Comparison of ENCODE assay signal across 1 cellular context in the genomic region with DNA sequence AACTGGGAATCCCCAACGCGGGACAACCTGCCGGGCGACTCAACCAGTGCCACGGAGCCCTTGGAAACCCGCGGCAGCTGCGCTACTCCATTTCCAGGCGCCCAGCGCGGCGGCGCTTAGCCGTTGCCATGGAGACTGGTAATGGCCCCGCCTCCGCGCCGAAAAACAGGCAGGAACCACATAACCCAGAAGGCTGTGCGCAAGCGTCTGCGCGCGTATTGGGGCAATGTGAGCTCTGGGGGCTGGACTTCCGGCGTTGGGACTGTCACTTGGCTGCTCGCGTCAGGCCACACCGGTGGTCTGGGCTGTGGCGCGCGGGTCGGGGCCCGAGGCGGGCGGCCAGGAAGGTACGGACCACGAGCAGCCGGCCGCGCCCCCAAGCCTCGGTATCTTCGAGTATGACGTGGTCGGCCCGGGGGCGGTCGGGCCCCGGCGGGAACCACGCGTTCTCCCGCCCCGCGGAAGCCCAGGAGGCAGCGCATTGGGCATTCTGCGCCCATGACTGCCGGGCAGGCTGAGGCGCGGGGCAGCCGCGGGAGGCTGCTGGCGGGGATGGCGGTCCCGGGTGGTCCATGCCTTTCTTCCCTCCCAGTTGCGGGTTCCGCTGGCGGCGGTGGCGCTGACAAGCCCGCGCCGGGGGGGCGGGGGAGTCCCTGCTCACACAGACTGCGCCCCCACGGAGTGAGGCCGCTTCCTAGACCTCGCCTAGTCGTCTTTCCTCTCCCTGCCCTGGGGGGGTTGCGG.
TF ChIP-seq lines count a peak whose summit lies in the region.

A gene (plus strand): TSS at position 265 of the 744 bp plus-strand sequence. CDS start 2,080 bp downstream, outside the sequence.

TF ChIP-seq in HepG2, 621 proteins besides CTCF, POLR2A, EP300 and RAD21 (continued from another document and continues in another):
- TF ChIP-seq, protein P1, sequence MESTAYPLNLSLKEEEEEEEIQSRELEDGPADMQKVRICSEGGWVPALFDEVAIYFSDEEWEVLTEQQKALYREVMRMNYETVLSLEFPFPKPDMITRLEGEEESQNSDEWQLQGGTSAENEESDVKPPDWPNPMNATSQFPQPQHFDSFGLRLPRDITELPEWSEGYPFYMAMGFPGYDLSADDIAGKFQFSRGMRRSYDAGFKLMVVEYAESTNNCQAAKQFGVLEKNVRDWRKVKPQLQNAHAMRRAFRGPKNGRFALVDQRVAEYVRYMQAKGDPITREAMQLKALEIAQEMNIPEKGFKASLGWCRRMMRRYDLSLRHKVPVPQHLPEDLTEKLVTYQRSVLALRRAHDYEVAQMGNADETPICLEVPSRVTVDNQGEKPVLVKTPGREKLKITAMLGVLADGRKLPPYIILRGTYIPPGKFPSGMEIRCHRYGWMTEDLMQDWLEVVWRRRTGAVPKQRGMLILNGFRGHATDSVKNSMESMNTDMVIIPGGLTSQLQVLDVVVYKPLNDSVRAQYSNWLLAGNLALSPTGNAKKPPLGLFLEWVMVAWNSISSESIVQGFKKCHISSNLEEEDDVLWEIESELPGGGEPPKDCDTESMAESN (CRISPR knock-in tag; conservative IDR thresholded peaks at IDR 0.05): no peak
- TF ChIP-seq YEATS2 (CRISPR knock-in tag; IDR thresholded peaks at IDR 0.05; ENCODE audit: borderline replicate concordance) (peak; percentile 40; the same call in 1 of the 2 replicates), KDM5A (IDR thresholded peaks at IDR 0.05; ENCODE audit: borderline replicate concordance, low read length) (peak; percentile 32; the same call in 1 of the 2 replicates), REL (CRISPR knock-in tag; conservative IDR thresholded peaks at IDR 0.05) (0 out of 2 replicates have a peak, but pooled peaks have one; percentile 71), MXD4 (CRISPR knock-in tag; IDR thresholded peaks at IDR 0.05) (peak; percentile 89; the same call in 1 of the 2 replicates), ZNF263 (CRISPR knock-in tag; IDR thresholded peaks at IDR 0.05) (no peak), NFYC (CRISPR knock-in tag; IDR thresholded peaks at IDR 0.05) (peak; percentile 94), ZNF224 (CRISPR knock-in tag; IDR thresholded peaks at IDR 0.05) (0 out of 2 replicates have a peak, but pooled peaks have one; percentile 20), ZNF614 (CRISPR knock-in tag; IDR thresholded peaks at IDR 0.05; ENCODE audit: borderline replicate concordance) (no peak), TCF7 (IDR thresholded peaks at IDR 0.05; ENCODE audit: low read depth) (no peak), NFYB (CRISPR knock-in tag; IDR thresholded peaks at IDR 0.05) (peak; percentile 95), TOE1 (CRISPR knock-in tag; IDR thresholded peaks at IDR 0.05) (no peak), ZNF160 (CRISPR knock-in tag; IDR thresholded peaks at IDR 0.05) (no peak), SP140L (CRISPR knock-in tag; IDR thresholded peaks at IDR 0.05; ENCODE audit: borderline replicate concordance) (no peak), ETV5 (CRISPR knock-in tag; IDR thresholded peaks at IDR 0.05; ENCODE audit: borderline replicate concordance) (no peak), RELA (CRISPR knock-in tag; IDR thresholded peaks at IDR 0.05) (no peak), SKI (IDR thresholded peaks at IDR 0.05; ENCODE audit: partially characterized antibody) (peak; percentile 9), RFX5 (IDR thresholded peaks at IDR 0.05; ENCODE audit: low read depth, low read length) (peak; percentile 64), MEF2D (CRISPR knock-in tag; IDR thresholded peaks at IDR 0.05) (0 out of 2 replicates have a peak, but pooled peaks have one; percentile 27)
- TF ChIP-seq, protein P2, sequence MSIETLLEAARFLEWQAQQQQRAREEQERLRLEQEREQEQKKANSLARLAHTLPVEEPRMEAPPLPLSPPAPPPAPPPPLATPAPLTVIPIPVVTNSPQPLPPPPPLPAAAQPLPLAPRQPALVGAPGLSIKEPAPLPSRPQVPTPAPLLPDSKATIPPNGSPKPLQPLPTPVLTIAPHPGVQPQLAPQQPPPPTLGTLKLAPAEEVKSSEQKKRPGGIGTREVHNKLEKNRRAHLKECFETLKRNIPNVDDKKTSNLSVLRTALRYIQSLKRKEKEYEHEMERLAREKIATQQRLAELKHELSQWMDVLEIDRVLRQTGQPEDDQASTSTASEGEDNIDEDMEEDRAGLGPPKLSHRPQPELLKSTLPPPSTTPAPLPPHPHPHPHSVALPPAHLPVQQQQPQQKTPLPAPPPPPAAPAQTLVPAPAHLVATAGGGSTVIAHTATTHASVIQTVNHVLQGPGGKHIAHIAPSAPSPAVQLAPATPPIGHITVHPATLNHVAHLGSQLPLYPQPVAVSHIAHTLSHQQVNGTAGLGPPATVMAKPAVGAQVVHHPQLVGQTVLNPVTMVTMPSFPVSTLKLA (IDR thresholded peaks at IDR 0.05): peak; percentile 48
- TF ChIP-seq, protein P3, sequence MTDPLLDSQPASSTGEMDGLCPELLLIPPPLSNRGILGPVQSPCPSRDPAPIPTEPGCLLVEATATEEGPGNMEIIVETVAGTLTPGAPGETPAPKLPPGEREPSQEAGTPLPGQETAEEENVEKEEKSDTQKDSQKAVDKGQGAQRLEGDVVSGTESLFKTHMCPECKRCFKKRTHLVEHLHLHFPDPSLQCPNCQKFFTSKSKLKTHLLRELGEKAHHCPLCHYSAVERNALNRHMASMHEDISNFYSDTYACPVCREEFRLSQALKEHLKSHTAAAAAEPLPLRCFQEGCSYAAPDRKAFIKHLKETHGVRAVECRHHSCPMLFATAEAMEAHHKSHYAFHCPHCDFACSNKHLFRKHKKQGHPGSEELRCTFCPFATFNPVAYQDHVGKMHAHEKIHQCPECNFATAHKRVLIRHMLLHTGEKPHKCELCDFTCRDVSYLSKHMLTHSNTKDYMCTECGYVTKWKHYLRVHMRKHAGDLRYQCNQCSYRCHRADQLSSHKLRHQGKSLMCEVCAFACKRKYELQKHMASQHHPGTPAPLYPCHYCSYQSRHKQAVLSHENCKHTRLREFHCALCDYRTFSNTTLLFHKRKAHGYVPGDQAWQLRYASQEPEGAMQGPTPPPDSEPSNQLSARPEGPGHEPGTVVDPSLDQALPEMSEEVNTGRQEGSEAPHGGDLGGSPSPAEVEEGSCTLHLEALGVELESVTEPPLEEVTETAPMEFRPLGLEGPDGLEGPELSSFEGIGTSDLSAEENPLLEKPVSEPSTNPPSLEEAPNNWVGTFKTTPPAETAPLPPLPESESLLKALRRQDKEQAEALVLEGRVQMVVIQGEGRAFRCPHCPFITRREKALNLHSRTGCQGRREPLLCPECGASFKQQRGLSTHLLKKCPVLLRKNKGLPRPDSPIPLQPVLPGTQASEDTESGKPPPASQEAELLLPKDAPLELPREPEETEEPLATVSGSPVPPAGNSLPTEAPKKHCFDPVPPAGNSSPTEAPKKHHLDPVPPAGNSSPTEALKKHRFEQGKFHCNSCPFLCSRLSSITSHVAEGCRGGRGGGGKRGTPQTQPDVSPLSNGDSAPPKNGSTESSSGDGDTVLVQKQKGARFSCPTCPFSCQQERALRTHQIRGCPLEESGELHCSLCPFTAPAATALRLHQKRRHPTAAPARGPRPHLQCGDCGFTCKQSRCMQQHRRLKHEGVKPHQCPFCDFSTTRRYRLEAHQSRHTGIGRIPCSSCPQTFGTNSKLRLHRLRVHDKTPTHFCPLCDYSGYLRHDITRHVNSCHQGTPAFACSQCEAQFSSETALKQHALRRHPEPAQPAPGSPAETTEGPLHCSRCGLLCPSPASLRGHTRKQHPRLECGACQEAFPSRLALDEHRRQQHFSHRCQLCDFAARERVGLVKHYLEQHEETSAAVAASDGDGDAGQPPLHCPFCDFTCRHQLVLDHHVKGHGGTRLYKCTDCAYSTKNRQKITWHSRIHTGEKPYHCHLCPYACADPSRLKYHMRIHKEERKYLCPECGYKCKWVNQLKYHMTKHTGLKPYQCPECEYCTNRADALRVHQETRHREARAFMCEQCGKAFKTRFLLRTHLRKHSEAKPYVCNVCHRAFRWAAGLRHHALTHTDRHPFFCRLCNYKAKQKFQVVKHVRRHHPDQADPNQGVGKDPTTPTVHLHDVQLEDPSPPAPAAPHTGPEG (CRISPR knock-in tag; IDR thresholded peaks at IDR 0.05): no peak
- TF ChIP-seq, protein P4, sequence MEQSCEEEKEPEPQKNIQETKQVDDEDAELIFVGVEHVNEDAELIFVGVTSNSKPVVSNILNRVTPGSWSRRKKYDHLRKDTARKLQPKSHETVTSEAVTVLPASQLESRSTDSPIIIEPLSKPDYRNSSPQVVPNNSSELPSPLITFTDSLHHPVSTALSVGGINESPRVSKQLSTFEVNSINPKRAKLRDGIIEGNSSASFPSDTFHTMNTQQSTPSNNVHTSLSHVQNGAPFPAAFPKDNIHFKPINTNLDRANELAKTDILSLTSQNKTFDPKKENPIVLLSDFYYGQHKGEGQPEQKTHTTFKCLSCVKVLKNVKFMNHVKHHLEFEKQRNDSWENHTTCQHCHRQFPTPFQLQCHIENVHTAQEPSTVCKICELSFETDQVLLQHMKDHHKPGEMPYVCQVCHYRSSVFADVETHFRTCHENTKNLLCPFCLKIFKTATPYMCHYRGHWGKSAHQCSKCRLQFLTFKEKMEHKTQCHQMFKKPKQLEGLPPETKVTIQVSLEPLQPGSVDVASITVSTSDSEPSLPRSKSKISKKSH (CRISPR knock-in tag; IDR thresholded peaks at IDR 0.05; ENCODE audit: borderline replicate concordance): no peak
- TF ChIP-seq, protein P5, sequence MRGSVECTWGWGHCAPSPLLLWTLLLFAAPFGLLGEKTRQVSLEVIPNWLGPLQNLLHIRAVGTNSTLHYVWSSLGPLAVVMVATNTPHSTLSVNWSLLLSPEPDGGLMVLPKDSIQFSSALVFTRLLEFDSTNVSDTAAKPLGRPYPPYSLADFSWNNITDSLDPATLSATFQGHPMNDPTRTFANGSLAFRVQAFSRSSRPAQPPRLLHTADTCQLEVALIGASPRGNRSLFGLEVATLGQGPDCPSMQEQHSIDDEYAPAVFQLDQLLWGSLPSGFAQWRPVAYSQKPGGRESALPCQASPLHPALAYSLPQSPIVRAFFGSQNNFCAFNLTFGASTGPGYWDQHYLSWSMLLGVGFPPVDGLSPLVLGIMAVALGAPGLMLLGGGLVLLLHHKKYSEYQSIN (CRISPR knock-in tag; IDR thresholded peaks at IDR 0.05; ENCODE audit: borderline replicate concordance): no peak
- TF ChIP-seq, protein P6, sequence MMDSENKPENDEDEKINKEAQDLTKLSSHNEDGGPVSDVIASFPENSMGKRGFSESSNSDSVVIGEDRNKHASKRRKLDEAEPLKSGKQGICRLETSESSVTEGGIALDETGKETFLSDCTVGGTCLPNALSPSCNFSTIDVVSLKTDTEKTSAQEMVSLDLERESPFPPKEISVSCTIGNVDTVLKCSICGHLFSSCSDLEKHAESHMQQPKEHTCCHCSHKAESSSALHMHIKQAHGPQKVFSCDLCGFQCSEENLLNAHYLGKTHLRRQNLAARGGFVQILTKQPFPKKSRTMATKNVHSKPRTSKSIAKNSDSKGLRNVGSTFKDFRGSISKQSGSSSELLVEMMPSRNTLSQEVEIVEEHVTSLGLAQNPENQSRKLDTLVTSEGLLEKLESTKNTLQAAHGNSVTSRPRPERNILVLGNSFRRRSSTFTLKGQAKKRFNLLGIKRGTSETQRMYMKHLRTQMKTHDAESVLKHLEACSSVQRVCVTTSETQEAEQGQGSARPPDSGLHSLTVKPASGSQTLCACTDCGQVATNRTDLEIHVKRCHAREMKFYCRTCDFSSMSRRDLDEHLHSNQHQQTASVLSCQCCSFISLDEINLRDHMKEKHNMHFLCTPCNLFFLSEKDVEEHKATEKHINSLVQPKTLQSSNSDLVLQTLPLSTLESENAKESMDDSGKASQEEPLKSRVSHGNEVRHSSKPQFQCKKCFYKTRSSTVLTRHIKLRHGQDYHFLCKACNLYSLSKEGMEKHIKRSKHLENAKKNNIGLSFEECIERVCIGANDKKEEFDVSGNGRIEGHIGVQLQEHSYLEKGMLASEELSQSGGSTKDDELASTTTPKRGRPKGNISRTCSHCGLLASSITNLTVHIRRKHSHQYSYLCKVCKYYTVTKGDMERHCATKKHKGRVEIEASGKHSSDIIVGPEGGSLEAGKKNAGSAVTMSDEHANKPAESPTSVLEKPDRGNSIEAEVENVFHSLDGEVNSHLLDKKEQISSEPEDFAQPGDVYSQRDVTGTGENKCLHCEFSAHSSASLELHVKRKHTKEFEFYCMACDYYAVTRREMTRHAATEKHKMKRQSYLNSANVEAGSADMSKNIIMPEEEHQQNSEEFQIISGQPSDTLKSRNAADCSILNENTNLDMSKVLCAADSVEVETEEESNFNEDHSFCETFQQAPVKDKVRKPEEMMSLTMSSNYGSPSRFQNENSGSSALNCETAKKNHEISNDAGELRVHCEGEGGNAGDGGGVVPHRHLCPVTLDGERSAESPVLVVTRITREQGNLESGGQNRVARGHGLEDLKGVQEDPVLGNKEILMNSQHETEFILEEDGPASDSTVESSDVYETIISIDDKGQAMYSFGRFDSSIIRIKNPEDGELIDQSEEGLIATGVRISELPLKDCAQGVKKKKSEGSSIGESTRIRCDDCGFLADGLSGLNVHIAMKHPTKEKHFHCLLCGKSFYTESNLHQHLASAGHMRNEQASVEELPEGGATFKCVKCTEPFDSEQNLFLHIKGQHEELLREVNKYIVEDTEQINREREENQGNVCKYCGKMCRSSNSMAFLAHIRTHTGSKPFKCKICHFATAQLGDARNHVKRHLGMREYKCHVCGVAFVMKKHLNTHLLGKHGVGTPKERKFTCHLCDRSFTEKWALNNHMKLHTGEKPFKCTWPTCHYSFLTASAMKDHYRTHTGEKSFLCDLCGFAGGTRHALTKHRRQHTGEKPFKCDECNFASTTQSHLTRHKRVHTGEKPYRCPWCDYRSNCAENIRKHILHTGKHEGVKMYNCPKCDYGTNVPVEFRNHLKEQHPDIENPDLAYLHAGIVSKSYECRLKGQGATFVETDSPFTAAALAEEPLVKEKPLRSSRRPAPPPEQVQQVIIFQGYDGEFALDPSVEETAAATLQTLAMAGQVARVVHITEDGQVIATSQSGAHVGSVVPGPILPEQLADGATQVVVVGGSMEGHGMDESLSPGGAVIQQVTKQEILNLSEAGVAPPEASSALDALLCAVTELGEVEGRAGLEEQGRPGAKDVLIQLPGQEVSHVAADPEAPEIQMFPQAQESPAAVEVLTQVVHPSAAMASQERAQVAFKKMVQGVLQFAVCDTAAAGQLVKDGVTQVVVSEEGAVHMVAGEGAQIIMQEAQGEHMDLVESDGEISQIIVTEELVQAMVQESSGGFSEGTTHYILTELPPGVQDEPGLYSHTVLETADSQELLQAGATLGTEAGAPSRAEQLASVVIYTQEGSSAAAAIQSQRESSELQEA (CRISPR knock-in tag; IDR thresholded peaks at IDR 0.05; ENCODE audit: not compliant biosample characterization): no peak
- TF ChIP-seq, protein P7, sequence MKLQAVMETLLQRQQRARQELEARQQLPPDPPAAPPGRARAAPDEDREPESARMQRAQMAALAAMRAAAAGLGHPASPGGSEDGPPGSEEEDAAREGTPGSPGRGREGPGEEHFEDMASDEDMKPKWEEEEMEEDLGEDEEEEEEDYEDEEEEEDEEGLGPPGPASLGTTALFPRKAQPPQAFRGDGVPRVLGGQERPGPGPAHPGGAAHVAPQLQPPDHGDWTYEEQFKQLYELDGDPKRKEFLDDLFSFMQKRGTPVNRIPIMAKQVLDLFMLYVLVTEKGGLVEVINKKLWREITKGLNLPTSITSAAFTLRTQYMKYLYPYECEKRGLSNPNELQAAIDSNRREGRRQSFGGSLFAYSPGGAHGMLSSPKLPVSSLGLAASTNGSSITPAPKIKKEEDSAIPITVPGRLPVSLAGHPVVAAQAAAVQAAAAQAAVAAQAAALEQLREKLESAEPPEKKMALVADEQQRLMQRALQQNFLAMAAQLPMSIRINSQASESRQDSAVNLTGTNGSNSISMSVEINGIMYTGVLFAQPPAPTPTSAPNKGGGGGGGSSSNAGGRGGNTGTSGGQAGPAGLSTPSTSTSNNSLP (IDR thresholded peaks at IDR 0.05; ENCODE audit: low read depth, low read length): no peak
